8 cellular contexts compared by ENCODE assay signal in the genomic region with DNA sequence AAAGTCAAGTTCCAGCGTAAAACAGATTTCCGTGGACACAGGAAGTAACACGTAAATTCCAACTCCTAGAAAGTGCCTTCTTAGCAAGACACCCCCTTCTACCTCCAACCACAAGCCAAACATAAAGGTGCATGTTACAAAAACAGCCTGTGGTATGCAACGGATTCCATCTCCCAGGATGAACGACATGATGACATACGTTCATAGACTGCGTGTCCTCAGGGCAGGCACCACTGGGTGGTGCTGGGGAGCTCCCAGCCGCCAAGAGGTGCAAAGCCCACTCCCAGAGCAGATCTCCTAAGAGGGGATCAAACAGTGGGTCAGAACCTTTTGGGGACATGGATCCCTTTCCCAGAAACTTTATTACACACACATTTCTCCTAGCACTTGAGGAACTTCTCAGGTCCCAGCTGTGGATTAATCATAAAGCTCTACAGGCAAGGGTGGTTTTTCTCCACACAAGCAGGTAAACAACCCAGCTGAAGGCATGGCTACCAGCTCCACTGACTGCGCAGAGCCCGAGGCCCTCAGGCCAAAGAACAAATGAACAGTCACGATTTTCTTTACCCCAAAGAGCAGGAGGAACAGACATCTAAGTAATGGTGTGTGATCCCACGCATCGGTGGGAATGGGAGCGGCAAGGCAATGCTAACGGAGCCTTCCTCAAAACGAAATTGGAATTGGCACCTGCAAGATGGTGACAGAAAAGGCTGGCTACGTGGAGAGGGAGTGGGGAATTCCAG. TPM values are rescaled to one million over a fixed set of nuclear protein-coding genes. Genes with fewer than 3 reads are reported as not detected.
DNase-seq lines count a peak whose midpoint lies in the region; ATAC-seq and TF ChIP-seq lines count a peak whose summit lies in the region.

No MANE protein-coding gene starts in this region.

- TF ChIP-seq CTCF in testis (IDR thresholded peaks at IDR 0.05), result peak in 1 of 3 experiments; percentile 10

- no peak overlapping the region for H3K4me3 ChIP-seq in iPS-15b (ENCODE audit: low read depth, low read length)
- H3K4me3 ChIP-seq in testis, result no peak overlapping the region

- peak overlapping the region; percentile 22 to 74 for H3K27ac ChIP-seq in testis

- intact Hi-C loops in testis (cut with DNase I; ENCODE audit: low total_unique reads), result no loop called here

- H3K4me1 Mint-ChIP-seq in activated naive CD4-positive, alpha-beta T cell treated with anti-CD3 and anti-CD28 coated beads, Interleukin-2, amount 50 U/mL, for 24 hours, result peaks cover 61% of the 10 kb centered on the region

- peak; percentile 22 for DNase-seq in NCI-H2171 treated with DMSO at 0.1 percent for 48 hours (lab: John Stamatoyannopoulos, UW)
- no peak for DNase-seq in NCI-H2171 (lab: John Stamatoyannopoulos, UW)
- DNase-seq in testis, result no peak
- DNase-seq in NCI-H1417 (lab: John Stamatoyannopoulos, UW), result no peak
- no peak for DNase-seq in AML-193 (lab: John Stamatoyannopoulos, UW)

- H3K27me3 ChIP-seq in iPS-15b (ENCODE audit: control insufficient read depth, insufficient read depth, low read length), result no peaks in the 10 kb centered on the region
- H3K27me3 ChIP-seq in testis, result no peaks in the 10 kb centered on the region

- no peak overlapping the region for H3K4me3 Mint-ChIP-seq in activated naive CD4-positive, alpha-beta T cell treated with anti-CD3 and anti-CD28 coated beads, Interleukin-2, amount 50 U/mL, for 24 hours

- H3K9me3 Mint-ChIP-seq in activated naive CD4-positive, alpha-beta T cell treated with anti-CD3 and anti-CD28 coated beads, Interleukin-2, amount 50 U/mL, for 24 hours, result no peaks in the 10 kb centered on the region

- peaks cover 4% of the 10 kb centered on the region for H3K36me3 ChIP-seq in iPS-15b (ENCODE audit: control insufficient read depth, insufficient read depth, low read length)
- no peaks in the 10 kb centered on the region for H3K36me3 ChIP-seq in testis (ENCODE audit: low read depth, missing control alignments)

- WGBS in testis, 2 donors, result 70 to 72% methylated on average over 17 of the region's 17 CpGs

- H3K4me1 ChIP-seq in iPS-15b (ENCODE audit: control insufficient read depth, insufficient read depth, low read length) (peaks cover 17% of the 10 kb centered on the region), testis (peaks cover 62% of the 10 kb centered on the region)

- H3K27me3 Mint-ChIP-seq in activated naive CD4-positive, alpha-beta T cell treated with anti-CD3 and anti-CD28 coated beads, Interleukin-2, amount 50 U/mL, for 24 hours, result no peaks in the 10 kb centered on the region

- no peaks in the 10 kb centered on the region for H3K36me3 Mint-ChIP-seq in activated naive CD4-positive, alpha-beta T cell treated with anti-CD3 and anti-CD28 coated beads, Interleukin-2, amount 50 U/mL, for 24 hours

- no peak for ATAC-seq in HG03097 (IDR thresholded peaks at IDR 0.05; ENCODE audit: low FRiP score, unreplicated experiment)

- no peaks in the 10 kb centered on the region for H3K9me3 ChIP-seq in iPS-15b (ENCODE audit: control insufficient read depth, insufficient read depth, low read length)
- no peaks in the 10 kb centered on the region for H3K9me3 ChIP-seq in testis

- no peak for TF ChIP-seq POLR2A in testis (IDR thresholded peaks at IDR 0.05)

- peak overlapping the region; percentile 14 for H3K27ac Mint-ChIP-seq in activated naive CD4-positive, alpha-beta T cell treated with anti-CD3 and anti-CD28 coated beads, Interleukin-2, amount 50 U/mL, for 24 hours

- peak overlapping the region; percentile 26 for H3K9ac ChIP-seq in iPS-15b (ENCODE audit: low read depth, low read length)

RNA-seq across cellular contexts. Expression of gene PSAP, which starts 13.8 kb away (rescaled TPM):
- 1,000 to 10,000 TPM; 1,011 to 1,399 TPM for total RNA-seq in testis
- polyA plus RNA-seq in testis (ENCODE audit: insufficient read depth, low read depth, low replicate concordance), result 1,346 TPM
